In genomic region chr13:33341861-33342452, GRCh38 we compare ENCODE assay signal across 22 cellular contexts. TPM values are rescaled to one million over a fixed set of nuclear protein-coding genes. Genes with fewer than 3 reads are reported as not detected.
"Had no signal": no experiment of that assay in that cellular context is flagged by ENCODE, and none has a peak within 500 bp of the region (broad histone marks: within the 10 kb centered on the region; RNA-seq: fewer than 3 reads in every experiment).

No MANE protein-coding gene starts in this region.

- H3K36me3 ChIP-seq: breast epithelium, left ventricle myocardium inferior, prostate gland, right atrium auricular region, suprapubic skin, vagina had no signal

- H3K4me3 ChIP-seq: breast epithelium, left ventricle myocardium inferior, prostate gland, right atrium auricular region, suprapubic skin, vagina had no signal

- DNase-seq: activated CD4-positive, alpha-beta T cell treated with anti-CD3 and anti-CD28 coated beads, Interleukin-2, amount 10 ng/mL, durations not matched to agents 24 days and 14 days; activated CD8-positive, alpha-beta T cell treated with anti-CD3 and anti-CD28 coated beads for 36 hours; activated effector memory CD4-positive, alpha-beta T cell treated with anti-CD3 and anti-CD28 coated beads, Interleukin-2, amount 50 U/mL, for 16 hours; activated naive CD4-positive, alpha-beta T cell treated with anti-CD3 and anti-CD28 coated beads, Interleukin-2, amount 50 U/mL, for 16 hours; activated T-cell treated with anti-CD3 and anti-CD28 coated beads, Interleukin-2, amount 50 U/mL, for 4 hours; cerebellar nuclear complex; cortex of kidney; erythroblast; kidney; left ventricle myocardium inferior; naive B cell; small intestine; stimulated activated CD4-positive, alpha-beta T cell treated with anti-CD3 and anti-CD28 coated beads, Interleukin-15, amount 100 ng/mL, for 24 hours; stimulated activated CD4-positive, alpha-beta T cell treated with anti-CD3 and anti-CD28 coated beads, Interleukin-2, amount 100 ng/mL, for 48 hours; stimulated activated naive CD8-positive, alpha-beta T cell treated with anti-CD3 and anti-CD28 coated beads, Interleukin-15, amount 100 ng/mL, for 72 hours; T1000; trophoblast cell had no signal

- ATAC-seq: activated CD8-positive, alpha-beta T cell treated with anti-CD3 and anti-CD28 coated beads for 36 hours; activated T-cell treated with anti-CD3 and anti-CD28 coated beads, Interleukin-2, amount 50 U/mL, for 4 hours; stimulated activated naive CD8-positive, alpha-beta T cell treated with anti-CD3 and anti-CD28 coated beads, Interleukin-15, amount 100 ng/mL, for 72 hours had no signal

- H3K27me3 ChIP-seq: breast epithelium, right atrium auricular region, suprapubic skin, vagina had no signal

- H3K27ac ChIP-seq: breast epithelium, left ventricle myocardium inferior, prostate gland, right atrium auricular region, suprapubic skin, vagina had no signal

- H3K9me3 ChIP-seq: breast epithelium, left ventricle myocardium inferior, prostate gland, right atrium auricular region, suprapubic skin, vagina had no signal

- H3K4me1 ChIP-seq: breast epithelium, prostate gland, suprapubic skin had no signal

RNA-seq across cellular contexts. Expression of gene STARD13, which starts 56.4 kb away (rescaled TPM):
- total RNA-seq: activated CD8-positive, alpha-beta T cell treated with anti-CD3 and anti-CD28 coated beads for 36 hours had no signal
